In the genomic region with DNA sequence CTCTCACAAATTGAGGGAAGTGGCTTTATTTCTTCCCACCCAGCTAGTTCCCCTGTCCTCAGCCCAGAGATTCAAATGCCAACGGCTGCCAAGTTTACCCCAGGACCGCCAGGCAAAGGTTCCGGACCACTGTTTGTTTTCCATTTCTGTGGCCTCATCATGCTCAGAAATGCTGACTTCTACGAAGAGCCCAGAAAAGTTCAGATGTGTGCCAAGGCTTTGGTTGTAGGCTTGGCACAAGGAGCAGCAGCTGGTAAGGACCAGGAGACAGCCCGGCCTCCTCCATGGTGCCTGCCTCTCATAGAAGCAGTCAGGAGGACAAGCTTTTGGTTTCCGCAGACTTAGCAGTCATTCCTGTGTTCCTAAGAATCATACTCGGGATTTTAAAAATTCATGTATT, we compare ENCODE assay signal across 28 cellular contexts.
"Had no signal": no experiment of that assay in that cellular context is flagged by ENCODE, and none has a peak within 500 bp of the region (broad histone marks: within the 10 kb centered on the region; RNA-seq: fewer than 3 reads in every experiment).

No MANE protein-coding gene starts in this region.

- H3K9me3 Mint-ChIP-seq: immature natural killer cell; natural killer cell; nephron progenitor cell; neural progenitor cell; stimulated activated naive B cell treated with anti-CD40 and anti-IgM and Interleukin-4, amounts not matched to agents 10 μg/mL and 1 μg/mL and 100 μg/mL, for 72 hours had no signal

- H3K4me3 ChIP-seq: left ventricle myocardium inferior, lung, neural progenitor cell, ovary, prostate gland, skin epidermis, stomach, testis, tibial artery, upper lobe of right lung had no signal

- ATAC-seq: natural killer cell; right cardiac atrium; sciatic nerve; stimulated activated naive B cell treated with anti-CD40 and anti-IgM and Interleukin-4, amounts not matched to agents 10 μg/mL and 1 μg/mL and 100 μg/mL, for 72 hours; stimulated activated naive CD8-positive, alpha-beta T cell treated with anti-CD3 and anti-CD28 coated beads, Interleukin-15, Interleukin-2, amounts not matched to agents 100 U/mL and 50 U/mL, for 24 hours; upper lobe of right lung had no signal

- H3K27me3 ChIP-seq: neural progenitor cell, ovary, stomach, testis, tibial artery, upper lobe of right lung had no signal

- H3K4me2 ChIP-seq: neural progenitor cell had no signal

- DNase-seq: hypothalamus; immature natural killer cell; islet precursor cell; left ventricle myocardium inferior; naive B cell; natural killer cell; nephron progenitor cell; ovary; posterior cingulate gyrus; retina; right cardiac atrium; stimulated activated CD4-positive, alpha-beta T cell treated with anti-CD3 and anti-CD28 coated beads, Interleukin-12 subunit alpha, Interleukin-12 subunit beta, amount 100 ng/mL, for 4 hours; stimulated activated CD4-positive, alpha-beta T cell treated with anti-CD3 and anti-CD28 coated beads, Interleukin-15, amount 100 ng/mL, for 24 hours; stimulated activated CD4-positive, alpha-beta T cell treated with anti-CD3 and anti-CD28 coated beads, Interleukin-2, amount 100 ng/mL, for 24 hours; stimulated activated CD4-positive, alpha-beta T cell treated with anti-CD3 and anti-CD28 coated beads, Interleukin-4, amount 100 ng/mL, for 1 hour; stimulated activated naive B cell treated with anti-CD40 and anti-IgM and Interleukin-4, amounts not matched to agents 10 μg/mL and 1 μg/mL and 100 μg/mL, for 72 hours; stimulated activated naive CD8-positive, alpha-beta T cell treated with anti-CD3 and anti-CD28 coated beads, Interleukin-15, Interleukin-2, amounts not matched to agents 100 U/mL and 50 U/mL, for 24 hours; stomach; testis; tibial artery; trophoblast cell; upper lobe of right lung had no signal

- H3K27me3 Mint-ChIP-seq: naive B cell had no signal

- H3K4me1 Mint-ChIP-seq: immature natural killer cell; memory B cell; naive B cell; natural killer cell; stimulated activated naive B cell treated with anti-CD40 and anti-IgM and Interleukin-4, amounts not matched to agents 10 μg/mL and 1 μg/mL and 100 μg/mL, for 72 hours had no signal

- H3K36me3 Mint-ChIP-seq: immature natural killer cell; memory B cell; naive B cell; natural killer cell; stimulated activated naive B cell treated with anti-CD40 and anti-IgM and Interleukin-4, amounts not matched to agents 10 μg/mL and 1 μg/mL and 100 μg/mL, for 72 hours had no signal

- H2AFZ ChIP-seq: neural progenitor cell had no signal

- H3K4me3 Mint-ChIP-seq: immature natural killer cell; memory B cell; naive B cell; natural killer cell; nephron progenitor cell; neural progenitor cell; stimulated activated naive B cell treated with anti-CD40 and anti-IgM and Interleukin-4, amounts not matched to agents 10 μg/mL and 1 μg/mL and 100 μg/mL, for 72 hours had no signal

- H3K27ac Mint-ChIP-seq: immature natural killer cell; memory B cell; naive B cell; natural killer cell; neural progenitor cell; stimulated activated naive B cell treated with anti-CD40 and anti-IgM and Interleukin-4, amounts not matched to agents 10 μg/mL and 1 μg/mL and 100 μg/mL, for 72 hours had no signal

- H3K9me3 ChIP-seq: left ventricle myocardium inferior, ovary, prostate gland, stomach, testis, tibial artery, upper lobe of right lung had no signal

- H3K36me3 ChIP-seq: left ventricle myocardium inferior, neural progenitor cell, ovary, prostate gland, stomach, tibial artery, upper lobe of right lung had no signal

- H3K4me1 ChIP-seq: left ventricle myocardium inferior, neural progenitor cell, prostate gland, stomach, testis, tibial artery, upper lobe of right lung had no signal

- H3K27ac ChIP-seq: left ventricle myocardium inferior, neural progenitor cell, ovary, prostate gland, skin epidermis, stomach, testis, tibial artery, upper lobe of right lung had no signal
